In the genomic region with DNA sequence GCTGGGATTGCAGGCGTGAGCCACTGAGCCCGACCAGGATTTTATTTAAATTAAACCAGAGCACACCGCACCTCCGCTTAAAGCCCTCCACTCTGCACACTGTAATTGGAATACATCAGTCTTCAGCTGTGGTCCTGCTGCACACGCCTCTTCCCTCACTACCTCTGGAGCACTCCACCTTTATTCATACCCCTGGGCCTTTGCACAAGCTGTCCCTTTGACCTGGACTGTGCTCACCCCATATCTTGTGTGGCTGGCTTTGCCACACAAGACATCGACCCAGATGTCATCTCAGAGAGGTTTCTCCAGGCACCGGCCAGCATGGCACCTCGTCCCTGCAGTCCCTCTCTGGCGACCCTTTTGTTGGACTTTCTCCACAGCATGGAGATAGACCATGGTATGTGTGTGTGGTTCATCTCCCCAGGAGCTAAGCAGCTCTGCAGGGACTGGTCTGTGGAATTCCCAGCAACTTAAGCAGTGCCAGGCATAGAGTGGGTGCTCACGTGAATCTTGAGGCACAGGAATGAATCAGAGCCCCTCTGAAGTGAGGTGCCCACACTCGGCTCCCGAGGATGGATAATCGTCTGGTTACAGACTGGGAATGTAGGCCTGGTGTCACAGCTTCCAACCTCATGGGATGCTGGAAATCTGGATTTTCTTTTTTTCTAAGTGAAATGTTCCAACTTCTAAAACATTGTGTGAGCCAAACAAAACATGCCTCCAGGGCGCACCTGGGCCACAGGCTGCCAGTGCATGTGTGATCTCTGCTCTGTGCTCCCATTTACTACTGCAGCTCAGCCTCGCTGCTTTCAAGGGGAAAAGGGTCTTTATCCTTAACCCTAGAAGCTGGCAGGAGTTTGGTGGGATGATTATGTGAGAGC, we compare ENCODE assay signal across 18 cellular contexts.
DNase-seq lines count a peak whose midpoint lies in the region; ATAC-seq and TF ChIP-seq lines count a peak whose summit lies in the region.
"Had no signal": no experiment of that assay in that cellular context is flagged by ENCODE, and none has a peak within 500 bp of the region (broad histone marks: within the 10 kb centered on the region; RNA-seq: fewer than 3 reads in every experiment).

No MANE protein-coding gene starts in this region.

- no peaks in the 10 kb centered on the region for H3K9me3 Mint-ChIP-seq in immature natural killer cell
- H3K9me3 Mint-ChIP-seq in activated CD8-positive, alpha-beta T cell treated with anti-CD3 and anti-CD28 coated beads for 36 hours, result no peaks in the 10 kb centered on the region
- H3K9me3 Mint-ChIP-seq: activated T-cell treated with anti-CD3 and anti-CD28 coated beads, Interleukin-2, amount 50 U/mL, for 72 hours; naive thymus-derived CD4-positive, alpha-beta T cell had no signal

- POLR2A ChIA-PET in activated CD8-positive, alpha-beta T cell treated with anti-CD3 and anti-CD28 coated beads for 36 hours (lab: Charles Lee), result no interaction called here

- H3K4me3 Mint-ChIP-seq in immature natural killer cell, result no peak overlapping the region
- no peak overlapping the region for H3K4me3 Mint-ChIP-seq in activated CD8-positive, alpha-beta T cell treated with anti-CD3 and anti-CD28 coated beads for 36 hours
- H3K4me3 Mint-ChIP-seq: activated T-cell treated with anti-CD3 and anti-CD28 coated beads, Interleukin-2, amount 50 U/mL, for 72 hours; naive thymus-derived CD4-positive, alpha-beta T cell had no signal

- ATAC-seq in Right ventricle myocardium inferior, result no peak
- ATAC-seq in activated CD8-positive, alpha-beta T cell treated with anti-CD3 and anti-CD28 coated beads for 36 hours, result no peak
- ATAC-seq: activated T-cell treated with anti-CD3 and anti-CD28 coated beads, Interleukin-2, amount 50 U/mL, for 72 hours; naive thymus-derived CD4-positive, alpha-beta T cell; psoas muscle had no signal

- CTCF ChIA-PET in activated CD8-positive, alpha-beta T cell treated with anti-CD3 and anti-CD28 coated beads for 36 hours (lab: Charles Lee), result no interaction called here

- no peak overlapping the region for H3K4me3 ChIP-seq in ovary
- H3K4me3 ChIP-seq in vagina, result no peak overlapping the region
- H3K4me3 ChIP-seq: psoas muscle, tibial artery had no signal

- peak overlapping the region; percentile 27 to 34 for H3K27ac ChIP-seq in ovary
- H3K27ac ChIP-seq in vagina, result peak overlapping the region; percentile 80
- H3K27ac ChIP-seq: psoas muscle had no signal

- peaks cover 6 to 11% of the 10 kb centered on the region in 2 donors for H3K4me1 Mint-ChIP-seq in immature natural killer cell
- H3K4me1 Mint-ChIP-seq in activated CD8-positive, alpha-beta T cell treated with anti-CD3 and anti-CD28 coated beads for 36 hours (ENCODE audit: low read depth), result peaks cover 7% of the 10 kb centered on the region

- peak overlapping the region in 3 of 6 donors; percentile 6 to 55 (median 21) for H3K27ac Mint-ChIP-seq in immature natural killer cell
- H3K27ac Mint-ChIP-seq in activated CD8-positive, alpha-beta T cell treated with anti-CD3 and anti-CD28 coated beads for 36 hours, result no peak overlapping the region
- H3K27ac Mint-ChIP-seq: activated T-cell treated with anti-CD3 and anti-CD28 coated beads, Interleukin-2, amount 50 U/mL, for 72 hours had no signal

- no peak for TF ChIP-seq EP300 in ovary (IDR thresholded peaks at IDR 0.05)

- no peaks in the 10 kb centered on the region for H3K27me3 ChIP-seq in ovary
- no peaks in the 10 kb centered on the region for H3K27me3 ChIP-seq in vagina
- H3K27me3 ChIP-seq: tibial artery had no signal

- H3K9me3 ChIP-seq in ovary (no peaks in the 10 kb centered on the region), vagina (no peaks in the 10 kb centered on the region)
- H3K9me3 ChIP-seq: psoas muscle, tibial artery had no signal

- peaks cover 0 to 9% (median 9%) of the 10 kb centered on the region in 3 donors for H3K36me3 Mint-ChIP-seq in immature natural killer cell
- H3K36me3 Mint-ChIP-seq in activated CD8-positive, alpha-beta T cell treated with anti-CD3 and anti-CD28 coated beads for 36 hours (ENCODE audit: low read depth), result peaks cover 8% of the 10 kb centered on the region

- WGBS in ovary, 3 donors, result 64 to 78% (median 70%) methylated on average over 15 of the region's 15 CpGs

- TF ChIP-seq POLR2A in ovary (IDR thresholded peaks at IDR 0.05) (no peak), vagina (IDR thresholded peaks at IDR 0.05) (no peak)

- H3K4me1 ChIP-seq in ovary (ENCODE audit: insufficient read depth), result peaks cover 5% of the 10 kb centered on the region
- H3K4me1 ChIP-seq in vagina, result peaks cover 32% of the 10 kb centered on the region
- H3K4me1 ChIP-seq: psoas muscle had no signal

- DNase-seq in cardiac septum (ENCODE audit: low spot score) (peak; percentile 58), Right ventricle myocardium inferior (ENCODE audit: missing footprints) (no peak), dermis microvascular lymphatic vessel endothelial cell (ENCODE audit: low read depth in 2 of 2) (peak; percentile 69 to 71), ovary (peak in 2 of 5 donors; percentile 18 to 21), vagina (ENCODE audit: extremely low spot score in 2 of 2) (no peak), immature natural killer cell (no peak), GDM1 (lab: John Stamatoyannopoulos, UW) (no peak)
- no peak for DNase-seq in activated CD8-positive, alpha-beta T cell treated with anti-CD3 and anti-CD28 coated beads for 36 hours
- DNase-seq: activated CD4-positive, alpha-beta T cell treated with anti-CD3 and anti-CD28 coated beads, Interleukin-2, amount 50 U/mL, for 48 hours; activated T-cell treated with anti-CD3 and anti-CD28 coated beads, Interleukin-2, amount 50 U/mL, for 72 hours; C1 segment of cervical spinal cord; effector CD4-positive, alpha-beta T cell; naive thymus-derived CD4-positive, alpha-beta T cell; NCI-H187 treated with DMSO at 0.1 percent for 48 hours; NCI-H446 treated with DMSO at 0.1 percent for 48 hours; psoas muscle; SHP77 treated with DMSO at 0.1 percent for 48 hours had no signal

- intact Hi-C loops in cardiac septum (cut with DNase I) (no loop called here), Right ventricle myocardium inferior (cut with DNase I) (no loop called here), ovary (cut with DNase I) (no loop called here), vagina (cut with DNase I) (no loop called here)
- intact Hi-C loops in activated CD8-positive, alpha-beta T cell treated with anti-CD3 and anti-CD28 coated beads for 36 hours (cut with micrococcal nuclease), result no loop called here

- TF ChIP-seq CTCF in ovary (IDR thresholded peaks at IDR 0.05) (no peak), vagina (IDR thresholded peaks at IDR 0.05) (no peak)
- TF ChIP-seq CTCF in activated CD8-positive, alpha-beta T cell treated with anti-CD3 and anti-CD28 coated beads for 36 hours (IDR thresholded peaks at IDR 0.05), result no peak

- peaks cover 0 to 5% (median 0%) of the 10 kb centered on the region in 3 donors for H3K27me3 Mint-ChIP-seq in immature natural killer cell (ENCODE audit: low read depth in 3 of 3)
- no peaks in the 10 kb centered on the region for H3K27me3 Mint-ChIP-seq in activated CD8-positive, alpha-beta T cell treated with anti-CD3 and anti-CD28 coated beads for 36 hours
- H3K27me3 Mint-ChIP-seq: naive thymus-derived CD4-positive, alpha-beta T cell had no signal

- H3K36me3 ChIP-seq in ovary, result no peaks in the 10 kb centered on the region
- peaks cover 0 to 48% of the 10 kb centered on the region in 2 donors for H3K36me3 ChIP-seq in vagina

Comparison
In these comparisons a context has a peak if more than half of its experiments do, and no peak if none do; other contexts are left out.
1. DNase-seq: peak in cardiac septum (single experiment) and dermis microvascular lymphatic vessel endothelial cell (2 of 2); none in Right ventricle myocardium inferior (single experiment), vagina (0 of 2), immature natural killer cell (0 of 3), GDM1 (single experiment) and activated CD8-positive, alpha-beta T cell treated with anti-CD3 and anti-CD28 coated beads for 36 hours (single experiment).